9 cellular contexts compared by ENCODE assay signal in the genomic region with DNA sequence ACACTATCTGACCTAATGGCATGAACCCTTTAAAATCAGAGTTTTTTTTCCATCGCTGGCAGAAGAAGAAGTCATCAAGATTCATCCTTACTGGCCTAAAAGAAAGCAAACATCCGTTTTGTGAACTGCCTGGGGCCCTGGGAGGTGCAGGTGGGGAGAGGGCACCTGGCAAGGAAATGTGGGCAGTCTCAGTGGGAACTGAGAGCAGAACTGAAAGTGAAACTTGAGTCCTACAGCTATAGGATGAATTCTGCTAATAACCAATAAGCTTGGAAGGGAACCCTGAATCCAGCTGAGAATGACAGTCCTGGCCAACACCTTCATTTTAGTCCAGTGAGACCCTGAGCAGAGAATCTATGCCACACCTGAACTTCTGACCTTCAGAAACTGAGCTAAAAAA.
DNase-seq lines count a peak whose midpoint lies in the region; ATAC-seq and TF ChIP-seq lines count a peak whose summit lies in the region.
"Had no signal": no experiment of that assay in that cellular context is flagged by ENCODE, and none has a peak within 500 bp of the region (broad histone marks: within the 10 kb centered on the region; RNA-seq: fewer than 3 reads in every experiment).

No MANE protein-coding gene starts in this region.

- H4K5ac ChIP-seq in mesendoderm (ENCODE audit: low read length), result no peak overlapping the region

- no peaks in the 10 kb centered on the region for H3K27me3 ChIP-seq in left lung
- H3K27me3 ChIP-seq in mesendoderm (ENCODE audit: insufficient read depth, low read length, poor library complexity), result no peaks in the 10 kb centered on the region

- no peak overlapping the region for H3K4me3 ChIP-seq in left lung
- no peak overlapping the region for H3K4me3 ChIP-seq in mesendoderm (ENCODE audit: low read length)

- no peak overlapping the region for H3K4ac ChIP-seq in mesendoderm (ENCODE audit: low read depth, low read length)

- H3K9me3 ChIP-seq in left lung, result no peaks in the 10 kb centered on the region

- no peaks in the 10 kb centered on the region for H3K27me3 Mint-ChIP-seq in activated CD8-positive, alpha-beta memory T cell treated with anti-CD3 and anti-CD28 coated beads, Interleukin-2, amount 10 ng/mL, durations not matched to agents 7 days and 5 days
- peaks cover 0 to 2% (median 0%) of the 10 kb centered on the region in 5 donors for H3K27me3 Mint-ChIP-seq in naive thymus-derived CD8-positive, alpha-beta T cell

- peak; percentile 58 for ATAC-seq in activated CD8-positive, alpha-beta memory T cell treated with anti-CD3 and anti-CD28 coated beads, Interleukin-2, amount 10 ng/mL, durations not matched to agents 7 days and 5 days
- ATAC-seq in HG02623 (IDR thresholded peaks at IDR 0.05; ENCODE audit: unreplicated experiment) (peak; percentile 97), left lung (no peak)
- peak; percentile 52 to 72 for ATAC-seq in naive thymus-derived CD8-positive, alpha-beta T cell

- H3K9ac ChIP-seq in mesendoderm (ENCODE audit: low read length), result no peak overlapping the region

- H2BK15ac ChIP-seq in mesendoderm (replicated peaks; ENCODE audit: low read depth), result no peak overlapping the region

- H3K79me2 ChIP-seq in mesendoderm (ENCODE audit: control insufficient read depth, insufficient read depth, low read length), result no peaks in the 10 kb centered on the region

- POLR2A ChIA-PET in naive thymus-derived CD8-positive, alpha-beta T cell (lab: Charles Lee), result no interaction called here

- intact Hi-C loops in left lung (cut with DNase I), result no loop called here

- peaks cover 11% of the 10 kb centered on the region for H3K4me1 Mint-ChIP-seq in activated CD8-positive, alpha-beta memory T cell treated with anti-CD3 and anti-CD28 coated beads, Interleukin-2, amount 10 ng/mL, durations not matched to agents 7 days and 5 days
- peaks cover 3 to 31% (median 21%) of the 10 kb centered on the region in 4 donors for H3K4me1 Mint-ChIP-seq in naive thymus-derived CD8-positive, alpha-beta T cell

- H3K18ac ChIP-seq in mesendoderm (ENCODE audit: low read length), result no peak overlapping the region

- H2BK5ac ChIP-seq in mesendoderm (ENCODE audit: low read length), result no peak overlapping the region

- H3K36me3 ChIP-seq in left lung (no peaks in the 10 kb centered on the region), mesendoderm (ENCODE audit: control insufficient read depth, insufficient read depth, low read length) (no peaks in the 10 kb centered on the region)

- no CpG with 5 or more reads among the region's 2 CpGs for WGBS in mesendoderm (ENCODE audit: extremely low coverage, insufficient coverage, low lambda C conversion rate)

- H2BK120ac ChIP-seq in mesendoderm (ENCODE audit: low read depth, low read length), result no peak overlapping the region

- H2AK5ac ChIP-seq in mesendoderm (ENCODE audit: low read length), result no peak overlapping the region

- H3K79me1 ChIP-seq in mesendoderm (ENCODE audit: low read length), result no peaks in the 10 kb centered on the region

- H3K27ac ChIP-seq in left lung (no peak overlapping the region), mesendoderm (ENCODE audit: low read depth, low read length) (no peak overlapping the region)
- H3K27ac ChIP-seq: VCaP had no signal

- no peak overlapping the region for H3K27ac Mint-ChIP-seq in activated CD8-positive, alpha-beta memory T cell treated with anti-CD3 and anti-CD28 coated beads, Interleukin-2, amount 10 ng/mL, durations not matched to agents 7 days and 5 days
- peak overlapping the region; percentile 28 to 93 (median 74) for H3K27ac Mint-ChIP-seq in naive thymus-derived CD8-positive, alpha-beta T cell

- no peak overlapping the region for H3K4me2 ChIP-seq in mesendoderm (ENCODE audit: low read length)

- H3K9me3 Mint-ChIP-seq in activated CD8-positive, alpha-beta memory T cell treated with anti-CD3 and anti-CD28 coated beads, Interleukin-2, amount 10 ng/mL, durations not matched to agents 7 days and 5 days (ENCODE audit: low read depth), result no peaks in the 10 kb centered on the region
- peaks cover 0 to 4% (median 0%) of the 10 kb centered on the region in 9 donors for H3K9me3 Mint-ChIP-seq in naive thymus-derived CD8-positive, alpha-beta T cell

- CTCF ChIA-PET in activated CD8-positive, alpha-beta memory T cell treated with anti-CD3 and anti-CD28 coated beads, Interleukin-2, amount 10 ng/mL, durations not matched to agents 7 days and 5 days (lab: Charles Lee), result no interaction called here

- no peaks in the 10 kb centered on the region for H3K36me3 Mint-ChIP-seq in activated CD8-positive, alpha-beta memory T cell treated with anti-CD3 and anti-CD28 coated beads, Interleukin-2, amount 10 ng/mL, durations not matched to agents 7 days and 5 days
- H3K36me3 Mint-ChIP-seq in naive thymus-derived CD8-positive, alpha-beta T cell, result peaks cover 0 to 6% (median 0%) of the 10 kb centered on the region in 3 donors

- no peak overlapping the region for H3K23ac ChIP-seq in mesendoderm (ENCODE audit: low read length)

- H3K4me1 ChIP-seq in left lung (no peaks in the 10 kb centered on the region), mesendoderm (ENCODE audit: control insufficient read depth, low read depth, low read length) (no peaks in the 10 kb centered on the region)

- no peak for TF ChIP-seq CTCF in left lung (IDR thresholded peaks at IDR 0.05)

- no peak for DNase-seq in activated CD8-positive, alpha-beta memory T cell treated with anti-CD3 and anti-CD28 coated beads, Interleukin-2, amount 10 ng/mL, durations not matched to agents 7 days and 5 days
- no peak for DNase-seq in activated CD8-positive, alpha-beta memory T cell treated with anti-CD3 and anti-CD28 coated beads, Interleukin-2, amount 50 U/mL, for 48 hours
- DNase-seq in NCI-H2029 treated with DMSO at 0.1 percent for 48 hours (lab: John Stamatoyannopoulos, UW), result peak; percentile 52
- DNase-seq in naive thymus-derived CD8-positive, alpha-beta T cell, result peak in 4 of 10 donors; percentile 0 to 16 (median 8)
- no peak for DNase-seq in left lung
- DNase-seq in AML-193 (lab: John Stamatoyannopoulos, UW), result no peak
- DNase-seq in mesendoderm, result no peak

- no peak overlapping the region for H3K4me3 Mint-ChIP-seq in activated CD8-positive, alpha-beta memory T cell treated with anti-CD3 and anti-CD28 coated beads, Interleukin-2, amount 10 ng/mL, durations not matched to agents 7 days and 5 days
- H3K4me3 Mint-ChIP-seq in naive thymus-derived CD8-positive, alpha-beta T cell, result peak overlapping the region; percentile 52 to 77 (median 68)

- H4K8ac ChIP-seq in mesendoderm (ENCODE audit: low read depth, low read length), result no peak overlapping the region

- no peak overlapping the region for H3K56ac ChIP-seq in mesendoderm (ENCODE audit: low read length)
